28 cellular contexts compared by ENCODE assay signal in genomic region chr6:52946301-52946700, GRCh38. TPM values are rescaled to one million over a fixed set of nuclear protein-coding genes. Genes with fewer than 3 reads are reported as not detected.
"Had no signal": no experiment of that assay in that cellular context is flagged by ENCODE, and none has a peak within 500 bp of the region (broad histone marks: within the 10 kb centered on the region; RNA-seq: fewer than 3 reads in every experiment).

No MANE protein-coding gene starts in this region.

- H3K36me3 Mint-ChIP-seq: activated naive CD8-positive, alpha-beta T cell treated with anti-CD3 and anti-CD28 coated beads for 36 hours; naive thymus-derived CD4-positive, alpha-beta T cell; WTC11 had no signal

- H3K27me3 Mint-ChIP-seq: progenitor cell of endocrine pancreas had no signal

- H3K4me3 Mint-ChIP-seq: activated CD4-positive, alpha-beta T cell treated with anti-CD3 and anti-CD28 coated beads for 36 hours; activated naive CD8-positive, alpha-beta T cell treated with anti-CD3 and anti-CD28 coated beads for 36 hours; activated T-cell treated with anti-CD3 and anti-CD28 coated beads, Interleukin-2, amount 50 U/mL, for 24 hours; activated T-helper 17 cell treated with anti-CD3 and anti-CD28 coated beads, Interleukin-2, amount 50 U/mL, for 72 hours; central memory CD8-positive, alpha-beta T cell; memory B cell; WTC11 had no signal

- FAIRE-seq: colon, frontal cortex, TTC549 had no signal

- H3K27me3 ChIP-seq: breast epithelium, esophagus muscularis mucosa had no signal

- H3K4me1 ChIP-seq: breast epithelium, esophagus muscularis mucosa, spleen had no signal

- H3K4me1 Mint-ChIP-seq: memory B cell had no signal

- ATAC-seq: activated CD4-positive, alpha-beta T cell treated with anti-CD3 and anti-CD28 coated beads for 36 hours; activated T-helper 17 cell treated with anti-CD3 and anti-CD28 coated beads, Interleukin-2, amount 50 U/mL, for 72 hours; naive thymus-derived CD4-positive, alpha-beta T cell; WTC11 had no signal

- H3K27ac Mint-ChIP-seq: activated CD4-positive, alpha-beta T cell treated with anti-CD3 and anti-CD28 coated beads for 36 hours; activated naive CD8-positive, alpha-beta T cell treated with anti-CD3 and anti-CD28 coated beads for 36 hours; activated T-cell treated with anti-CD3 and anti-CD28 coated beads, Interleukin-2, amount 50 U/mL, for 24 hours; activated T-helper 17 cell treated with anti-CD3 and anti-CD28 coated beads, Interleukin-2, amount 50 U/mL, for 72 hours; memory B cell; progenitor cell of endocrine pancreas; WTC11 had no signal

- H3K9me3 ChIP-seq: breast epithelium, esophagus muscularis mucosa, spleen had no signal

- H3K36me3 ChIP-seq: breast epithelium, esophagus muscularis mucosa, spleen had no signal

- H3K9me3 Mint-ChIP-seq: activated naive CD8-positive, alpha-beta T cell treated with anti-CD3 and anti-CD28 coated beads for 36 hours; activated T-cell treated with anti-CD3 and anti-CD28 coated beads, Interleukin-2, amount 50 U/mL, for 24 hours; activated T-helper 17 cell treated with anti-CD3 and anti-CD28 coated beads, Interleukin-2, amount 50 U/mL, for 72 hours; central memory CD8-positive, alpha-beta T cell; memory B cell; naive thymus-derived CD4-positive, alpha-beta T cell; WTC11 had no signal

- H3K4me3 ChIP-seq: breast epithelium, dorsolateral prefrontal cortex, esophagus muscularis mucosa, spleen had no signal

- H3K27ac ChIP-seq: breast epithelium, dorsolateral prefrontal cortex, esophagus muscularis mucosa, spleen had no signal

- DNase-seq: activated CD4-positive, alpha-beta T cell treated with anti-CD3 and anti-CD28 coated beads for 36 hours; activated CD4-positive, alpha-beta T cell treated with anti-CD3 and anti-CD28 coated beads, Interleukin-2, amount 50 U/mL, for 4 hours; activated CD8-positive, alpha-beta memory T cell treated with anti-CD3 and anti-CD28 coated beads for 24 hours; activated CD8-positive, alpha-beta memory T cell treated with anti-CD3 and anti-CD28 coated beads, Interleukin-2, amount 50 U/mL, for 4 hours; activated naive CD8-positive, alpha-beta T cell treated with anti-CD3 and anti-CD28 coated beads for 36 hours; activated T-cell treated with anti-CD3 and anti-CD28 coated beads, Interleukin-2, amount 50 U/mL, for 24 hours; amniotic stem cell; dorsolateral prefrontal cortex; hypothalamus; retina; spleen; stimulated activated CD4-positive, alpha-beta T cell treated with anti-CD3 and anti-CD28 coated beads, Interleukin-4, amount 100 ng/mL, for 1 hour; stimulated activated naive CD4-positive, alpha-beta T cell; T-helper 1 cell had no signal

RNA-seq across cellular contexts. Expression of gene GSTA3, which starts 36.8 kb away (rescaled TPM):
- total RNA-seq: activated CD4-positive, alpha-beta T cell treated with anti-CD3 and anti-CD28 coated beads for 36 hours; activated naive CD8-positive, alpha-beta T cell treated with anti-CD3 and anti-CD28 coated beads for 36 hours; activated T-helper 17 cell treated with anti-CD3 and anti-CD28 coated beads, Interleukin-2, amount 50 U/mL, for 72 hours; breast epithelium; dorsolateral prefrontal cortex; esophagus muscularis mucosa; frontal cortex; naive thymus-derived CD4-positive, alpha-beta T cell; osteoblast; progenitor cell of endocrine pancreas; spleen; urinary bladder; WTC11 had no signal
- polyA plus RNA-seq: naive thymus-derived CD4-positive, alpha-beta T cell; spleen; thymus; urinary bladder had no signal
